In the genomic region with DNA sequence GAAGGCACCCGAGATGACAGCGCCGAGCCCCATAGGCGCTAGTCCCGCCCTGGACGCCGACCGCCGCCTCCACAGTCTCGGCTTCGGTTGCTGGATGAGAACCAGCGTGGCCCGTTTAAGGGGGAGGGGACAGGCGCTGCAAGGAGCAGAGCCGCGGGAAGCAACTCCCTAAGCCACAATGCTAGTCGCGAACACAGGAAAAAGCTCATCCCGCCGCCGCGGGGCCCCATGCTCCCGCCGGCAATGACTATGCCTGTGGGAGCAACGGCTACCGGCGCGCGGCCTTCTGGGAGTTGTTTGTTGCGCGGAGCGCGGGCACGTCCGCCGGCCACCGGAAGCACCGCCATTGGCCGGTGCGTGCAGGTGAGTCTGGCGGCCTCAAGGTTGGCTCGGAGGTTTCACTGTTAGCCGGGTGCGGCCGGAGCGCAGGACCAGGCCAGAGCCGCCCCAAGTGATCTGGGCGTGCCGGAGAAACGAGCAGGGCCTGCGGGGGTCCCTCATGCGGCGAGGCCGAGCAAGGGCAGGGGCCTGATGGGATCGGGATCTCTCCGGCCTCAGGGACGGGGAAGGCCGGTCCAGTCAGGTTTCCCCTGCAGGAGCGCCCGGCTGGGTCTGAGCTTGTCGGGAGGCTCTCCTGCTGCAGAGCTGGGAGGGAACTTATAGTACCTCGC, we compare ENCODE assay signal across 1 cellular context.
TF ChIP-seq lines count a peak whose summit lies in the region.

A gene (plus strand): TSS at position 331 of the 671 bp plus-strand sequence. CDS start 15,110 bp downstream, outside the sequence.

TF ChIP-seq in HEK293, 187 proteins besides CTCF, POLR2A, EP300 and RAD21 (continued from another document and continues in another):
- TF ChIP-seq, protein P1, sequence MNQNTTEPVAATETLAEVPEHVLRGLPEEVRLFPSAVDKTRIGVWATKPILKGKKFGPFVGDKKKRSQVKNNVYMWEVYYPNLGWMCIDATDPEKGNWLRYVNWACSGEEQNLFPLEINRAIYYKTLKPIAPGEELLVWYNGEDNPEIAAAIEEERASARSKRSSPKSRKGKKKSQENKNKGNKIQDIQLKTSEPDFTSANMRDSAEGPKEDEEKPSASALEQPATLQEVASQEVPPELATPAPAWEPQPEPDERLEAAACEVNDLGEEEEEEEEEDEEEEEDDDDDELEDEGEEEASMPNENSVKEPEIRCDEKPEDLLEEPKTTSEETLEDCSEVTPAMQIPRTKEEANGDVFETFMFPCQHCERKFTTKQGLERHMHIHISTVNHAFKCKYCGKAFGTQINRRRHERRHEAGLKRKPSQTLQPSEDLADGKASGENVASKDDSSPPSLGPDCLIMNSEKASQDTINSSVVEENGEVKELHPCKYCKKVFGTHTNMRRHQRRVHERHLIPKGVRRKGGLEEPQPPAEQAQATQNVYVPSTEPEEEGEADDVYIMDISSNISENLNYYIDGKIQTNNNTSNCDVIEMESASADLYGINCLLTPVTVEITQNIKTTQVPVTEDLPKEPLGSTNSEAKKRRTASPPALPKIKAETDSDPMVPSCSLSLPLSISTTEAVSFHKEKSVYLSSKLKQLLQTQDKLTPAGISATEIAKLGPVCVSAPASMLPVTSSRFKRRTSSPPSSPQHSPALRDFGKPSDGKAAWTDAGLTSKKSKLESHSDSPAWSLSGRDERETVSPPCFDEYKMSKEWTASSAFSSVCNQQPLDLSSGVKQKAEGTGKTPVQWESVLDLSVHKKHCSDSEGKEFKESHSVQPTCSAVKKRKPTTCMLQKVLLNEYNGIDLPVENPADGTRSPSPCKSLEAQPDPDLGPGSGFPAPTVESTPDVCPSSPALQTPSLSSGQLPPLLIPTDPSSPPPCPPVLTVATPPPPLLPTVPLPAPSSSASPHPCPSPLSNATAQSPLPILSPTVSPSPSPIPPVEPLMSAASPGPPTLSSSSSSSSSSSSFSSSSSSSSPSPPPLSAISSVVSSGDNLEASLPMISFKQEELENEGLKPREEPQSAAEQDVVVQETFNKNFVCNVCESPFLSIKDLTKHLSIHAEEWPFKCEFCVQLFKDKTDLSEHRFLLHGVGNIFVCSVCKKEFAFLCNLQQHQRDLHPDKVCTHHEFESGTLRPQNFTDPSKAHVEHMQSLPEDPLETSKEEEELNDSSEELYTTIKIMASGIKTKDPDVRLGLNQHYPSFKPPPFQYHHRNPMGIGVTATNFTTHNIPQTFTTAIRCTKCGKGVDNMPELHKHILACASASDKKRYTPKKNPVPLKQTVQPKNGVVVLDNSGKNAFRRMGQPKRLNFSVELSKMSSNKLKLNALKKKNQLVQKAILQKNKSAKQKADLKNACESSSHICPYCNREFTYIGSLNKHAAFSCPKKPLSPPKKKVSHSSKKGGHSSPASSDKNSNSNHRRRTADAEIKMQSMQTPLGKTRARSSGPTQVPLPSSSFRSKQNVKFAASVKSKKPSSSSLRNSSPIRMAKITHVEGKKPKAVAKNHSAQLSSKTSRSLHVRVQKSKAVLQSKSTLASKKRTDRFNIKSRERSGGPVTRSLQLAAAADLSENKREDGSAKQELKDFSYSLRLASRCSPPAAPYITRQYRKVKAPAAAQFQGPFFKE (tag by site-specific recombination; IDR thresholded peaks at IDR 0.05; ENCODE audit: borderline replicate concordance), result no peak
- peak; percentile 98 for TF ChIP-seq ZFP37 (tag by site-specific recombination; IDR thresholded peaks at IDR 0.05)
- TF ChIP-seq ZNF843 (tag by site-specific recombination; IDR thresholded peaks at IDR 0.05), result peak; percentile 66
- TF ChIP-seq ZEB2 (tag by site-specific recombination; IDR thresholded peaks at IDR 0.05), result peak; percentile 93
- no peak for TF ChIP-seq ZNF747 (tag by site-specific recombination; IDR thresholded peaks at IDR 0.05)
- no peak for TF ChIP-seq ZNF10 (tag by site-specific recombination; IDR thresholded peaks at IDR 0.05)
- TF ChIP-seq ZSCAN23 (tag by site-specific recombination; IDR thresholded peaks at IDR 0.05), result no peak
- 0 out of 2 replicates have a peak, but pooled peaks have one; percentile 41 for TF ChIP-seq SCRT1 (tag by site-specific recombination; IDR thresholded peaks at IDR 0.05; ENCODE audit: borderline replicate concordance)
- TF ChIP-seq, protein P2, sequence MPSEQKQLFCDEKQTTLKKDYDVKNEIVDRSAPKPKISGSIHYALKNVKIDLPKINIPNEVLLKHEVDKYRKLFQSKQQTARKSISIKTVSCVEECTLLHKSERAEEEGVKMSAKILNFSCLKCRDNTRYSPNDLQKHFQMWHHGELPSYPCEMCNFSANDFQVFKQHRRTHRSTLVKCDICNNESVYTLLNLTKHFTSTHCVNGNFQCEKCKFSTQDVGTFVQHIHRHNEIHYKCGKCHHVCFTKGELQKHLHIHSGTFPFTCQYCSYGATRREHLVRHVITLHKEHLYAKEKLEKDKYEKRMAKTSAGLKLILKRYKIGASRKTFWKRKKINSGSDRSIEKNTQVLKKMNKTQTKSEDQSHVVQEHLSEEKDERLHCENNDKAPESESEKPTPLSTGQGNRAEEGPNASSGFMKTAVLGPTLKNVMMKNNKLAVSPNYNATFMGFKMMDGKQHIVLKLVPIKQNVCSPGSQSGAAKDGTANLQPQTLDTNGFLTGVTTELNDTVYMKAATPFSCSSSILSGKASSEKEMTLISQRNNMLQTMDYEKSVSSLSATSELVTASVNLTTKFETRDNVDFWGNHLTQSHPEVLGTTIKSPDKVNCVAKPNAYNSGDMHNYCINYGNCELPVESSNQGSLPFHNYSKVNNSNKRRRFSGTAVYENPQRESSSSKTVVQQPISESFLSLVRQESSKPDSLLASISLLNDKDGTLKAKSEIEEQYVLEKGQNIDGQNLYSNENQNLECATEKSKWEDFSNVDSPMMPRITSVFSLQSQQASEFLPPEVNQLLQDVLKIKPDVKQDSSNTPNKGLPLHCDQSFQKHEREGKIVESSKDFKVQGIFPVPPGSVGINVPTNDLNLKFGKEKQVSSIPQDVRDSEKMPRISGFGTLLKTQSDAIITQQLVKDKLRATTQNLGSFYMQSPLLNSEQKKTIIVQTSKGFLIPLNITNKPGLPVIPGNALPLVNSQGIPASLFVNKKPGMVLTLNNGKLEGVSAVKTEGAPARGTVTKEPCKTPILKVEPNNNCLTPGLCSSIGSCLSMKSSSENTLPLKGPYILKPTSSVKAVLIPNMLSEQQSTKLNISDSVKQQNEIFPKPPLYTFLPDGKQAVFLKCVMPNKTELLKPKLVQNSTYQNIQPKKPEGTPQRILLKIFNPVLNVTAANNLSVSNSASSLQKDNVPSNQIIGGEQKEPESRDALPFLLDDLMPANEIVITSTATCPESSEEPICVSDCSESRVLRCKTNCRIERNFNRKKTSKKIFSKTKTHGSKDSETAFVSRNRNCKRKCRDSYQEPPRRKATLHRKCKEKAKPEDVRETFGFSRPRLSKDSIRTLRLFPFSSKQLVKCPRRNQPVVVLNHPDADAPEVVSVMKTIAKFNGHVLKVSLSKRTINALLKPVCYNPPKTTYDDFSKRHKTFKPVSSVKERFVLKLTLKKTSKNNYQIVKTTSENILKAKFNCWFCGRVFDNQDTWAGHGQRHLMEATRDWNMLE (tag by site-specific recombination; conservative IDR thresholded peaks at IDR 0.05; ENCODE audit: low read depth), result peak; percentile 97
- no peak for TF ChIP-seq ZNF510 (tag by site-specific recombination; IDR thresholded peaks at IDR 0.05; ENCODE audit: insufficient replicate concordance)
- TF ChIP-seq ZNF133 (tag by site-specific recombination; IDR thresholded peaks at IDR 0.05), result peak; percentile 23; the same call in 1 of the 2 replicates
- TF ChIP-seq YY2 (tag by site-specific recombination; IDR thresholded peaks at IDR 0.05), result peak; percentile 87
- TF ChIP-seq ZNF19 (tag by site-specific recombination; IDR thresholded peaks at IDR 0.05; ENCODE audit: low read depth), result no peak
- peak; percentile 48; the same call in 1 of the 2 replicates for TF ChIP-seq GLIS1 (tag by site-specific recombination; IDR thresholded peaks at IDR 0.05)
- no peak for TF ChIP-seq ZNF654 (tag by site-specific recombination; IDR thresholded peaks at IDR 0.05; ENCODE audit: low read depth)
- TF ChIP-seq ZNF660 (tag by site-specific recombination; IDR thresholded peaks at IDR 0.05), result peak; percentile 86
- TF ChIP-seq ZNF501 (tag by site-specific recombination; IDR thresholded peaks at IDR 0.05), result peak; percentile 92
- TF ChIP-seq ZNF544 (tag by site-specific recombination; IDR thresholded peaks at IDR 0.05), result no peak
- peak; percentile 62; the same call in 1 of the 2 replicates for TF ChIP-seq KLF16 (tag by site-specific recombination; IDR thresholded peaks at IDR 0.05)
- TF ChIP-seq ZBTB48 (tag by site-specific recombination; IDR thresholded peaks at IDR 0.05), result peak; percentile 56; the same call in 1 of the 2 replicates
- TF ChIP-seq, protein P3, sequence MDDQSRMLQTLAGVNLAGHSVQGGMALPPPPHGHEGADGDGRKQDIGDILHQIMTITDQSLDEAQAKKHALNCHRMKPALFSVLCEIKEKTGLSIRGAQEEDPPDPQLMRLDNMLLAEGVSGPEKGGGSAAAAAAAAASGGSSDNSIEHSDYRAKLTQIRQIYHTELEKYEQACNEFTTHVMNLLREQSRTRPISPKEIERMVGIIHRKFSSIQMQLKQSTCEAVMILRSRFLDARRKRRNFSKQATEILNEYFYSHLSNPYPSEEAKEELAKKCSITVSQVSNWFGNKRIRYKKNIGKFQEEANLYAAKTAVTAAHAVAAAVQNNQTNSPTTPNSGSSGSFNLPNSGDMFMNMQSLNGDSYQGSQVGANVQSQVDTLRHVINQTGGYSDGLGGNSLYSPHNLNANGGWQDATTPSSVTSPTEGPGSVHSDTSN (CRISPR knock-in tag; IDR thresholded peaks at IDR 0.05), result peak; percentile 69
- peak; percentile 22; the same call in 1 of the 2 replicates for TF ChIP-seq ZNF610 (tag by site-specific recombination; IDR thresholded peaks at IDR 0.05; ENCODE audit: borderline replicate concordance)
- TF ChIP-seq SCRT2 (tag by site-specific recombination; IDR thresholded peaks at IDR 0.05), result peak; percentile 74; the same call in 1 of the 2 replicates
- TF ChIP-seq ZSCAN30 (tag by site-specific recombination; IDR thresholded peaks at IDR 0.05), result peak; percentile 69; the same call in 1 of the 2 replicates
- TF ChIP-seq, protein P4, sequence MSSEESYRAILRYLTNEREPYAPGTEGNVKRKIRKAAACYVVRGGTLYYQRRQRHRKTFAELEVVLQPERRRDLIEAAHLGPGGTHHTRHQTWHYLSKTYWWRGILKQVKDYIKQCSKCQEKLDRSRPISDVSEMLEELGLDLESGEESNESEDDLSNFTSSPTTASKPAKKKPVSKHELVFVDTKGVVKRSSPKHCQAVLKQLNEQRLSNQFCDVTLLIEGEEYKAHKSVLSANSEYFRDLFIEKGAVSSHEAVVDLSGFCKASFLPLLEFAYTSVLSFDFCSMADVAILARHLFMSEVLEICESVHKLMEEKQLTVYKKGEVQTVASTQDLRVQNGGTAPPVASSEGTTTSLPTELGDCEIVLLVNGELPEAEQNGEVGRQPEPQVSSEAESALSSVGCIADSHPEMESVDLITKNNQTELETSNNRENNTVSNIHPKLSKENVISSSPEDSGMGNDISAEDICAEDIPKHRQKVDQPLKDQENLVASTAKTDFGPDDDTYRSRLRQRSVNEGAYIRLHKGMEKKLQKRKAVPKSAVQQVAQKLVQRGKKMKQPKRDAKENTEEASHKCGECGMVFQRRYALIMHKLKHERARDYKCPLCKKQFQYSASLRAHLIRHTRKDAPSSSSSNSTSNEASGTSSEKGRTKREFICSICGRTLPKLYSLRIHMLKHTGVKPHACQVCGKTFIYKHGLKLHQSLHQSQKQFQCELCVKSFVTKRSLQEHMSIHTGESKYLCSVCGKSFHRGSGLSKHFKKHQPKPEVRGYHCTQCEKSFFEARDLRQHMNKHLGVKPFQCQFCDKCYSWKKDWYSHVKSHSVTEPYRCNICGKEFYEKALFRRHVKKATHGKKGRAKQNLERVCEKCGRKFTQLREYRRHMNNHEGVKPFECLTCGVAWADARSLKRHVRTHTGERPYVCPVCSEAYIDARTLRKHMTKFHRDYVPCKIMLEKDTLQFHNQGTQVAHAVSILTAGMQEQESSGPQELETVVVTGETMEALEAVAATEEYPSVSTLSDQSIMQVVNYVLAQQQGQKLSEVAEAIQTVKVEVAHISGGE (tag by site-specific recombination; conservative IDR thresholded peaks at IDR 0.05; ENCODE audit: low read depth), result peak; percentile 91
- TF ChIP-seq, protein P5, sequence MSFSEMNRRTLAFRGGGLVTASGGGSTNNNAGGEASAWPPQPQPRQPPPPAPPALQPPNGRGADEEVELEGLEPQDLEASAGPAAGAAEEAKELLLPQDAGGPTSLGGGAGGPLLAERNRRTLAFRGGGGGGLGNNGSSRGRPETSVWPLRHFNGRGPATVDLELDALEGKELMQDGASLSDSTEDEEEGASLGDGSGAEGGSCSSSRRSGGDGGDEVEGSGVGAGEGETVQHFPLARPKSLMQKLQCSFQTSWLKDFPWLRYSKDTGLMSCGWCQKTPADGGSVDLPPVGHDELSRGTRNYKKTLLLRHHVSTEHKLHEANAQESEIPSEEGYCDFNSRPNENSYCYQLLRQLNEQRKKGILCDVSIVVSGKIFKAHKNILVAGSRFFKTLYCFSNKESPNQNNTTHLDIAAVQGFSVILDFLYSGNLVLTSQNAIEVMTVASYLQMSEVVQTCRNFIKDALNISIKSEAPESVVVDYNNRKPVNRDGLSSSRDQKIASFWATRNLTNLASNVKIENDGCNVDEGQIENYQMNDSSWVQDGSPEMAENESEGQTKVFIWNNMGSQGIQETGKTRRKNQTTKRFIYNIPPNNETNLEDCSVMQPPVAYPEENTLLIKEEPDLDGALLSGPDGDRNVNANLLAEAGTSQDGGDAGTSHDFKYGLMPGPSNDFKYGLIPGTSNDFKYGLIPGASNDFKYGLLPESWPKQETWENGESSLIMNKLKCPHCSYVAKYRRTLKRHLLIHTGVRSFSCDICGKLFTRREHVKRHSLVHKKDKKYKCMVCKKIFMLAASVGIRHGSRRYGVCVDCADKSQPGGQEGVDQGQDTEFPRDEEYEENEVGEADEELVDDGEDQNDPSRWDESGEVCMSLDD (tag by site-specific recombination; IDR thresholded peaks at IDR 0.05), result 0 out of 2 replicates have a peak, but pooled peaks have one; percentile 59
- no peak for TF ChIP-seq ZNF658 (tag by site-specific recombination; IDR thresholded peaks at IDR 0.05)
- TF ChIP-seq, protein P6, sequence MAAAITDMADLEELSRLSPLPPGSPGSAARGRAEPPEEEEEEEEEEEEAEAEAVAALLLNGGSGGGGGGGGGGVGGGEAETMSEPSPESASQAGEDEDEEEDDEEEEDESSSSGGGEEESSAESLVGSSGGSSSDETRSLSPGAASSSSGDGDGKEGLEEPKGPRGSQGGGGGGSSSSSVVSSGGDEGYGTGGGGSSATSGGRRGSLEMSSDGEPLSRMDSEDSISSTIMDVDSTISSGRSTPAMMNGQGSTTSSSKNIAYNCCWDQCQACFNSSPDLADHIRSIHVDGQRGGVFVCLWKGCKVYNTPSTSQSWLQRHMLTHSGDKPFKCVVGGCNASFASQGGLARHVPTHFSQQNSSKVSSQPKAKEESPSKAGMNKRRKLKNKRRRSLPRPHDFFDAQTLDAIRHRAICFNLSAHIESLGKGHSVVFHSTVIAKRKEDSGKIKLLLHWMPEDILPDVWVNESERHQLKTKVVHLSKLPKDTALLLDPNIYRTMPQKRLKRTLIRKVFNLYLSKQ (tag by site-specific recombination; IDR thresholded peaks at IDR 0.05; ENCODE audit: borderline replicate concordance), result no peak
- 0 out of 2 replicates have a peak, but pooled peaks have one; percentile 20 for TF ChIP-seq ZNF558 (tag by site-specific recombination; IDR thresholded peaks at IDR 0.05)
- peak; percentile 77 for TF ChIP-seq SP3 (tag by site-specific recombination; IDR thresholded peaks at IDR 0.05)
- TF ChIP-seq BCL11B (tag by site-specific recombination; IDR thresholded peaks at IDR 0.05; ENCODE audit: low read depth), result no peak; the same call in 1 of the 2 replicates
- 0 out of 2 replicates have a peak, but pooled peaks have one; percentile 40 for TF ChIP-seq KLF10 (tag by site-specific recombination; IDR thresholded peaks at IDR 0.05)
- no peak for TF ChIP-seq RBAK (tag by site-specific recombination; IDR thresholded peaks at IDR 0.05)
